29 cellular contexts compared by ENCODE assay signal in genomic region chr14:61861320-61861865, GRCh38. TPM values are rescaled to one million over a fixed set of nuclear protein-coding genes. Genes with fewer than 3 reads are reported as not detected.
"Had no signal": no experiment of that assay in that cellular context is flagged by ENCODE, and none has a peak within 500 bp of the region (broad histone marks: within the 10 kb centered on the region; RNA-seq: fewer than 3 reads in every experiment).

No MANE protein-coding gene starts in this region.

- H3K4me1 Mint-ChIP-seq: activated naive CD8-positive, alpha-beta T cell treated with anti-CD3 and anti-CD28 coated beads, Interleukin-2, amount 10 ng/mL, durations not matched to agents 7 days and 5 days had no signal

- H3K36me3 Mint-ChIP-seq: T-cell had no signal

- H3K36me3 ChIP-seq: adrenal gland, ascending aorta, Peyer's patch, WERI-Rb-1 had no signal

- H3K9me3 Mint-ChIP-seq: activated naive CD8-positive, alpha-beta T cell treated with anti-CD3 and anti-CD28 coated beads, Interleukin-2, amount 10 ng/mL, durations not matched to agents 7 days and 5 days; T-cell had no signal

- H3K27ac ChIP-seq: adrenal gland, ascending aorta, body of pancreas, coronary artery, Peyer's patch, SK-N-MC, WERI-Rb-1 had no signal

- DNase-seq: activated CD4-positive, alpha-beta T cell treated with anti-CD3 and anti-CD28 coated beads for 36 hours; activated CD4-positive, alpha-beta T cell treated with anti-CD3 and anti-CD28 coated beads, Interleukin-2, amount 50 U/mL, for 4 hours; activated CD8-positive, alpha-beta memory T cell treated with anti-CD3 and anti-CD28 coated beads, Interleukin-2, amount 50 U/mL, for 48 hours; activated CD8-positive, alpha-beta T cell treated with anti-CD3 and anti-CD28 coated beads, Interleukin-2, amount 10 ng/mL, durations not matched to agents 7 days and 5 days; activated naive CD4-positive, alpha-beta T cell treated with anti-CD3 and anti-CD28 coated beads, Interleukin-2, amount 50 U/mL, for 16 hours; activated naive CD8-positive, alpha-beta T cell treated with anti-CD3 and anti-CD28 coated beads, Interleukin-2, amount 10 ng/mL, durations not matched to agents 7 days and 5 days; activated T-cell treated with anti-CD3 and anti-CD28 coated beads, Interleukin-2, amount 50 U/mL, for 1 hour; adrenal gland; body of pancreas; central memory CD4-positive, alpha-beta T cell; Karpas-422; NCI-H1048; NCI-H146; NCI-H2029; NCI-H2107; NCI-H2227 treated with DMSO at 0.1 percent for 48 hours; NCI-H526 treated with DMSO at 0.1 percent for 48 hours; NCI-H82; NK-92 treated with Interleukin-12 subunit alpha and Interleukin-12 subunit beta, amount 100 ng/mL, for 24 hours; OCI-M1; Peyer's patch; SHP77; T-cell; T-helper 2 cell; WERI-Rb-1 had no signal

- H3K4me3 ChIP-seq: adrenal gland, ascending aorta, body of pancreas, coronary artery, K562, Peyer's patch, SK-N-MC had no signal

- H3K27ac Mint-ChIP-seq: activated CD4-positive, alpha-beta T cell treated with anti-CD3 and anti-CD28 coated beads for 36 hours; activated CD8-positive, alpha-beta T cell treated with anti-CD3 and anti-CD28 coated beads, Interleukin-2, amount 10 ng/mL, durations not matched to agents 7 days and 5 days; activated naive CD8-positive, alpha-beta T cell treated with anti-CD3 and anti-CD28 coated beads, Interleukin-2, amount 10 ng/mL, durations not matched to agents 7 days and 5 days; T-cell had no signal

- H3K4me1 ChIP-seq: adrenal gland, ascending aorta, body of pancreas, Peyer's patch had no signal

- H3K9me3 ChIP-seq: adrenal gland, ascending aorta, body of pancreas, Peyer's patch had no signal

- H3K4me3 Mint-ChIP-seq: activated CD4-positive, alpha-beta T cell treated with anti-CD3 and anti-CD28 coated beads for 36 hours; activated CD8-positive, alpha-beta T cell treated with anti-CD3 and anti-CD28 coated beads, Interleukin-2, amount 10 ng/mL, durations not matched to agents 7 days and 5 days; activated naive CD8-positive, alpha-beta T cell treated with anti-CD3 and anti-CD28 coated beads, Interleukin-2, amount 10 ng/mL, durations not matched to agents 7 days and 5 days; T-cell had no signal

- H3K27me3 ChIP-seq: adrenal gland, ascending aorta, body of pancreas, Peyer's patch had no signal

RNA-seq across cellular contexts. Expression of gene SYT16, which starts 48.9 kb away (rescaled TPM):
- total RNA-seq: activated CD8-positive, alpha-beta T cell treated with anti-CD3 and anti-CD28 coated beads, Interleukin-2, amount 10 ng/mL, durations not matched to agents 7 days and 5 days; activated naive CD8-positive, alpha-beta T cell treated with anti-CD3 and anti-CD28 coated beads, Interleukin-2, amount 10 ng/mL, durations not matched to agents 7 days and 5 days; ascending aorta had no signal
